25 cellular contexts compared by ENCODE assay signal in genomic region chr3:8387591-8387990, GRCh38.
"Had no signal": no experiment of that assay in that cellular context is flagged by ENCODE, and none has a peak within 500 bp of the region (broad histone marks: within the 10 kb centered on the region; RNA-seq: fewer than 3 reads in every experiment).

No MANE protein-coding gene starts in this region.

- H3K36me3 ChIP-seq: heart right ventricle, left ventricle myocardium inferior, pancreas, prostate gland, suprapubic skin, thoracic aorta, tibial artery, upper lobe of right lung had no signal

- H3K9me3 ChIP-seq: left ventricle myocardium inferior, pancreas, prostate gland, suprapubic skin, thoracic aorta, tibial artery, upper lobe of right lung had no signal

- H3K27ac ChIP-seq: heart right ventricle, hepatocyte, left ventricle myocardium inferior, pancreas, prostate gland, suprapubic skin, thoracic aorta, tibial artery, upper lobe of right lung had no signal

- ATAC-seq: heart right ventricle; naive thymus-derived CD8-positive, alpha-beta T cell; pancreas; right cardiac atrium; sciatic nerve; stimulated activated naive CD8-positive, alpha-beta T cell treated with anti-CD3 and anti-CD28 coated beads, Interleukin-15, amount 100 ng/mL, for 72 hours; upper lobe of right lung had no signal

- H3K4me2 ChIP-seq: hepatocyte, smooth muscle cell had no signal

- H2AFZ ChIP-seq: hepatocyte had no signal

- H3K4me1 ChIP-seq: heart right ventricle, left ventricle myocardium inferior, pancreas, prostate gland, suprapubic skin, tibial artery, upper lobe of right lung had no signal

- H3K27me3 ChIP-seq: heart right ventricle, hepatocyte, pancreas, suprapubic skin, tibial artery, upper lobe of right lung had no signal

- H3K4me3 ChIP-seq: heart right ventricle, hepatocyte, left ventricle myocardium inferior, pancreas, prostate gland, smooth muscle cell, suprapubic skin, thoracic aorta, tibial artery, upper lobe of right lung had no signal

- H3K79me2 ChIP-seq: hepatocyte had no signal

- DNase-seq: heart right ventricle; islet precursor cell; left ventricle myocardium inferior; mesenchymal stem cell; naive thymus-derived CD8-positive, alpha-beta T cell; nucleus accumbens; pancreas; posterior cingulate gyrus; retina; right cardiac atrium; stimulated activated CD4-positive, alpha-beta T cell treated with anti-CD3 and anti-CD28 coated beads, Interleukin-1b, Interleukin-23, amount 100 ng/mL, for 48 hours; stimulated activated CD4-positive, alpha-beta T cell treated with anti-CD3 and anti-CD28 coated beads, Interleukin-2, amount 100 ng/mL, for 48 hours; stimulated activated CD4-positive, alpha-beta T cell treated with anti-CD3 and anti-CD28 coated beads, Interleukin-4, amount 100 ng/mL, for 4 hours; stimulated activated CD8-positive, alpha-beta memory T cell treated with anti-CD3 and anti-CD28 coated beads, Interleukin-4, amount 100 ng/mL, for 48 hours; stimulated activated naive CD4-positive, alpha-beta T cell treated with Interleukin-2 at 50 U/mL for 16 hours; stimulated activated naive CD8-positive, alpha-beta T cell treated with anti-CD3 and anti-CD28 coated beads, Interleukin-15, amount 100 ng/mL, for 72 hours; tibial artery; trophoblast cell; upper lobe of right lung had no signal
